In genomic region chr10:110829721-110830410, GRCh38 we compare ENCODE assay signal across 10 cellular contexts.
"Had no signal": no experiment of that assay in that cellular context is flagged by ENCODE, and none has a peak within 500 bp of the region (broad histone marks: within the 10 kb centered on the region; RNA-seq: fewer than 3 reads in every experiment).

No MANE protein-coding gene starts in this region.

- H3K27ac ChIP-seq: foreskin keratinocyte had no signal

- H3K27me3 ChIP-seq: foreskin keratinocyte had no signal

- H3K4me1 ChIP-seq: foreskin keratinocyte had no signal

- H3K27me3 Mint-ChIP-seq: activated CD4-positive, alpha-beta memory T cell treated with anti-CD3 and anti-CD28 coated beads, Interleukin-2, amount 10 ng/mL, durations not matched to agents 7 days and 5 days; activated naive CD8-positive, alpha-beta T cell treated with anti-CD3 and anti-CD28 coated beads, Interleukin-2, amount 10 ng/mL, durations not matched to agents 7 days and 5 days had no signal

- DNase-seq: activated CD4-positive, alpha-beta memory T cell treated with anti-CD3 and anti-CD28 coated beads, Interleukin-2, amount 10 ng/mL, durations not matched to agents 7 days and 5 days; activated CD4-positive, alpha-beta T cell treated with anti-CD3 and anti-CD28 coated beads for 1 hour; activated naive CD8-positive, alpha-beta T cell treated with anti-CD3 and anti-CD28 coated beads, Interleukin-2, amount 10 ng/mL, durations not matched to agents 7 days and 5 days; anterior cingulate cortex; foreskin keratinocyte; kidney had no signal

- ATAC-seq: foreskin keratinocyte; stimulated activated effector memory CD8-positive, alpha-beta T cell treated with anti-CD3 and anti-CD28 coated beads, Interleukin-12 subunit alpha, Interleukin-12 subunit beta, amount 100 ng/mL, for 72 hours had no signal

- H3K36me3 Mint-ChIP-seq: activated naive CD8-positive, alpha-beta T cell treated with anti-CD3 and anti-CD28 coated beads, Interleukin-2, amount 10 ng/mL, durations not matched to agents 7 days and 5 days; stimulated activated effector memory CD8-positive, alpha-beta T cell treated with anti-CD3 and anti-CD28 coated beads, Interleukin-12 subunit alpha, Interleukin-12 subunit beta, amount 100 ng/mL, for 72 hours had no signal

- FAIRE-seq: bronchial epithelial cell, endometrium, kidney had no signal

- H3K4me3 Mint-ChIP-seq: activated CD4-positive, alpha-beta memory T cell treated with anti-CD3 and anti-CD28 coated beads, Interleukin-2, amount 10 ng/mL, durations not matched to agents 7 days and 5 days; activated naive CD8-positive, alpha-beta T cell treated with anti-CD3 and anti-CD28 coated beads, Interleukin-2, amount 10 ng/mL, durations not matched to agents 7 days and 5 days; neural crest cell; stimulated activated effector memory CD8-positive, alpha-beta T cell treated with anti-CD3 and anti-CD28 coated beads, Interleukin-12 subunit alpha, Interleukin-12 subunit beta, amount 100 ng/mL, for 72 hours had no signal

- H3K9me3 Mint-ChIP-seq: activated CD4-positive, alpha-beta memory T cell treated with anti-CD3 and anti-CD28 coated beads, Interleukin-2, amount 10 ng/mL, durations not matched to agents 7 days and 5 days; activated naive CD8-positive, alpha-beta T cell treated with anti-CD3 and anti-CD28 coated beads, Interleukin-2, amount 10 ng/mL, durations not matched to agents 7 days and 5 days; neural crest cell; stimulated activated effector memory CD8-positive, alpha-beta T cell treated with anti-CD3 and anti-CD28 coated beads, Interleukin-12 subunit alpha, Interleukin-12 subunit beta, amount 100 ng/mL, for 72 hours had no signal

- H3K27ac Mint-ChIP-seq: activated CD4-positive, alpha-beta memory T cell treated with anti-CD3 and anti-CD28 coated beads, Interleukin-2, amount 10 ng/mL, durations not matched to agents 7 days and 5 days; activated naive CD8-positive, alpha-beta T cell treated with anti-CD3 and anti-CD28 coated beads, Interleukin-2, amount 10 ng/mL, durations not matched to agents 7 days and 5 days; stimulated activated effector memory CD8-positive, alpha-beta T cell treated with anti-CD3 and anti-CD28 coated beads, Interleukin-12 subunit alpha, Interleukin-12 subunit beta, amount 100 ng/mL, for 72 hours had no signal
